Comparison of ENCODE assay signal across 19 cellular contexts in the genomic region with DNA sequence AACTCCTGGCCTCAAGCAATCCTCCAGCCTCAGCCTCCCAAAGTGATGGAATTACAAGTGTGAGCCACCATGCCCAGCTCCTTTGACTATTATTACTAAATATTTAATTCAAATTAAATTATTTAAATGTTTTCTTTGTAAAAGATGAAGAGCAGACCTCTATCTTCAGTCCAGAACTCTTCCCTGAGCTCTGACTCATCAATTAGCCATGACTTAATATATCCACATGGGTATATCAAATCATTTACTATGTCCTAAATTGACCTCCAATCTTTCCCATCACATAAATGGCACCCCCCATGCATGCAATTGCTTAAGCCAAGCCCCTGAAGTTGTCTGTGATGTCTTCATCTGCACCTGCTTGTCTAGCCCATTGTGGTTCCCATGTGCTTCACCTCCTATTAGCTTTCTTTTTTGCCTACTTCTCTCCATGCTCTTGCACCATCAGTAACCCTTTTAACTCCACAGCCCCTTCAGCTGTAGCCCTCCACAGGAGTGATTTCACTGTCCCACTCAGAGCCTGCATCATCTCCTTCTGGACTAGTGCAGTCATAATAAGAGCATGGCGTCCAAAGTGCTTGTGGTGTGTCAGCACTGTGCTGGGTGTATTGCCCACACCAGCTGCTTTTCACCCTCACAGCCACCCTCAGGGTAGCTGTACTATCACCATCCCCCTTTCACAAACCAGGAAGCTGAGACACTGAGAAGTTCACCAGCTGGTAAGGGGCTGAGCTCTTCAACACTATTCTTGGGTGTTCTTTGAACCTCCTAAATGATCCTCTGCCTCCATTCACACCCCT. TPM values are rescaled to one million over a fixed set of nuclear protein-coding genes. Genes with fewer than 3 reads are reported as not detected.
"Had no signal": no experiment of that assay in that cellular context is flagged by ENCODE, and none has a peak within 500 bp of the region (broad histone marks: within the 10 kb centered on the region; RNA-seq: fewer than 3 reads in every experiment).

No MANE protein-coding gene starts in this region.

- H3K36me3 Mint-ChIP-seq: activated naive CD8-positive, alpha-beta T cell treated with anti-CD3 and anti-CD28 coated beads, Interleukin-2, amount 10 ng/mL, durations not matched to agents 7 days and 5 days; stimulated activated memory B cell treated with anti-CD40 and anti-IgM and Interleukin-4, amounts not matched to agents 10 μg/mL and 1 μg/mL and 100 μg/mL, for 72 hours had no signal

- H3K27me3 ChIP-seq: hepatocyte, thyroid gland had no signal

- H3K4me3 Mint-ChIP-seq: activated CD8-positive, alpha-beta T cell treated with anti-CD3 and anti-CD28 coated beads for 36 hours; activated naive CD8-positive, alpha-beta T cell treated with anti-CD3 and anti-CD28 coated beads, Interleukin-2, amount 10 ng/mL, durations not matched to agents 7 days and 5 days; activated T-helper 1 cell treated with anti-CD3 and anti-CD28 coated beads, Interleukin-12 subunit alpha, Interleukin-12 subunit beta, Interleukin-2, Interleukin-4 antibody, amounts not matched to agents 30 ng/mL and 10 ng/mL and 1 ng/mL, durations not matched to agents 14 hours and 24 hours and 36 hours; dendritic cell treated with granulocyte-macrophage colony-stimulating factor and Interleukin-4, amounts not matched to agents 40 ng/mL and 50 ng/mL, for 4 days; effector memory CD8-positive, alpha-beta T cell; stimulated activated memory B cell treated with anti-CD40 and anti-IgM and Interleukin-4, amounts not matched to agents 10 μg/mL and 1 μg/mL and 100 μg/mL, for 72 hours; T-helper 17 cell had no signal

- H3K9me3 ChIP-seq: neutrophil, thyroid gland had no signal

- H3K4me2 ChIP-seq: hepatocyte had no signal

- H3K9me3 Mint-ChIP-seq: activated T-helper 1 cell treated with anti-CD3 and anti-CD28 coated beads, Interleukin-12 subunit alpha, Interleukin-12 subunit beta, Interleukin-2, Interleukin-4 antibody, amounts not matched to agents 30 ng/mL and 10 ng/mL and 1 ng/mL, durations not matched to agents 14 hours and 24 hours and 36 hours; dendritic cell treated with granulocyte-macrophage colony-stimulating factor and Interleukin-4, amounts not matched to agents 40 ng/mL and 50 ng/mL, for 4 days had no signal

- DNase-seq: activated CD8-positive, alpha-beta memory T cell treated with anti-CD3 and anti-CD28 coated beads, Interleukin-2, amount 50 U/mL, for 4 hours; activated CD8-positive, alpha-beta T cell treated with anti-CD3 and anti-CD28 coated beads for 36 hours; activated naive CD8-positive, alpha-beta T cell treated with anti-CD3 and anti-CD28 coated beads, Interleukin-2, amount 10 ng/mL, durations not matched to agents 7 days and 5 days; anterior cingulate cortex; effector memory CD8-positive, alpha-beta T cell; islet precursor cell; midbrain; naive B cell; stimulated activated CD4-positive, alpha-beta T cell treated with anti-CD3 and anti-CD28 coated beads, Interleukin-12 subunit alpha, Interleukin-12 subunit beta, amount 100 ng/mL, for 4 hours; T-helper 17 cell; thyroid gland; WERI-Rb-1 had no signal

- H3K79me2 ChIP-seq: hepatocyte had no signal

- H3K4me1 Mint-ChIP-seq: activated naive CD8-positive, alpha-beta T cell treated with anti-CD3 and anti-CD28 coated beads, Interleukin-2, amount 10 ng/mL, durations not matched to agents 7 days and 5 days; naive B cell; stimulated activated memory B cell treated with anti-CD40 and anti-IgM and Interleukin-4, amounts not matched to agents 10 μg/mL and 1 μg/mL and 100 μg/mL, for 72 hours had no signal

- H2AFZ ChIP-seq: hepatocyte had no signal

- H3K27ac ChIP-seq: epithelial cell of prostate, hepatocyte, neutrophil, thyroid gland, WERI-Rb-1 had no signal

- H3K36me3 ChIP-seq: neutrophil, thyroid gland, WERI-Rb-1 had no signal

- H3K27ac Mint-ChIP-seq: activated CD8-positive, alpha-beta T cell treated with anti-CD3 and anti-CD28 coated beads for 36 hours; activated naive CD8-positive, alpha-beta T cell treated with anti-CD3 and anti-CD28 coated beads, Interleukin-2, amount 10 ng/mL, durations not matched to agents 7 days and 5 days; activated T-helper 1 cell treated with anti-CD3 and anti-CD28 coated beads, Interleukin-12 subunit alpha, Interleukin-12 subunit beta, Interleukin-2, Interleukin-4 antibody, amounts not matched to agents 30 ng/mL and 10 ng/mL and 1 ng/mL, durations not matched to agents 14 hours and 24 hours and 36 hours; dendritic cell treated with granulocyte-macrophage colony-stimulating factor and Interleukin-4, amounts not matched to agents 40 ng/mL and 50 ng/mL, for 4 days; effector memory CD8-positive, alpha-beta T cell; stimulated activated memory B cell treated with anti-CD40 and anti-IgM and Interleukin-4, amounts not matched to agents 10 μg/mL and 1 μg/mL and 100 μg/mL, for 72 hours; T-helper 17 cell had no signal

- ATAC-seq: activated CD8-positive, alpha-beta T cell treated with anti-CD3 and anti-CD28 coated beads for 36 hours; effector memory CD8-positive, alpha-beta T cell; stimulated activated memory B cell treated with anti-CD40 and anti-IgM and Interleukin-4, amounts not matched to agents 10 μg/mL and 1 μg/mL and 100 μg/mL, for 72 hours; T-helper 17 cell had no signal

- H3K4me1 ChIP-seq: thyroid gland had no signal

- H3K4me3 ChIP-seq: hepatocyte, lung, thyroid gland had no signal

RNA-seq across cellular contexts. Expression of a gene that starts 11.8 kb away (rescaled TPM):
- total RNA-seq: activated naive CD8-positive, alpha-beta T cell treated with anti-CD3 and anti-CD28 coated beads, Interleukin-2, amount 10 ng/mL, durations not matched to agents 7 days and 5 days had no signal
